ENCODE assay signal across 31 cellular contexts in genomic region chr2:47805850-47806249, GRCh38.
"Had no signal": no experiment of that assay in that cellular context is flagged by ENCODE, and none has a peak within 500 bp of the region (broad histone marks: within the 10 kb centered on the region; RNA-seq: fewer than 3 reads in every experiment).

No MANE protein-coding gene starts in this region.

- H3K4me3 Mint-ChIP-seq: activated CD8-positive, alpha-beta memory T cell treated with anti-CD3 and anti-CD28 coated beads, Interleukin-2, amount 10 ng/mL, durations not matched to agents 7 days and 5 days; activated CD8-positive, alpha-beta T cell treated with anti-CD3 and anti-CD28 coated beads, Interleukin-2, amount 10 ng/mL, durations not matched to agents 7 days and 5 days; activated naive CD4-positive, alpha-beta T cell treated with anti-CD3 and anti-CD28 coated beads, Interleukin-2, amount 50 U/mL, for 24 hours; activated naive CD8-positive, alpha-beta T cell treated with anti-CD3 and anti-CD28 coated beads, Interleukin-2, amount 50 U/mL, for 24 hours; nephron; stimulated activated memory B cell treated with anti-CD40 and anti-IgM and Interleukin-4, amounts not matched to agents 10 μg/mL and 1 μg/mL and 100 μg/mL, for 72 hours; T-helper 1 cell treated with Interleukin-12 subunit alpha and Interleukin-12 subunit beta and Interleukin-4 antibody, amounts not matched to agents 30 μg/mL and 1 μg/mL, for 36 hours had no signal

- H3K36me3 ChIP-seq: prostate gland had no signal

- DNase-seq: activated CD4-positive, alpha-beta T cell treated with anti-CD3 and anti-CD28 coated beads for 48 hours; activated CD8-positive, alpha-beta memory T cell treated with anti-CD3 and anti-CD28 coated beads, Interleukin-2, amount 10 ng/mL, durations not matched to agents 7 days and 5 days; activated CD8-positive, alpha-beta T cell treated with anti-CD3 and anti-CD28 coated beads, Interleukin-2, amount 10 ng/mL, durations not matched to agents 7 days and 5 days; activated gamma-delta T cell treated with Interleukin-2 at 50 U/mL for 16 hours; activated naive CD8-positive, alpha-beta T cell treated with anti-CD3 and anti-CD28 coated beads, Interleukin-2, amount 50 U/mL, for 24 hours; amygdala; central memory CD4-positive, alpha-beta T cell; effector CD8-positive, alpha-beta T cell; gastrocnemius medialis; islet precursor cell; left ventricle myocardium inferior; nucleus accumbens; pancreas; retina; sigmoid colon; SK-N-SH; small intestine; stimulated activated CD4-positive, alpha-beta T cell treated with anti-CD3 and anti-CD28 coated beads, Interleukin-1b, Interleukin-23, amount 100 ng/mL, for 48 hours; stimulated activated CD4-positive, alpha-beta T cell treated with anti-CD3 and anti-CD28 coated beads, Interleukin-4, amount 100 ng/mL, for 4 hours; stimulated activated CD8-positive, alpha-beta memory T cell treated with anti-CD3 and anti-CD28 coated beads, Interleukin-4, amount 100 ng/mL, for 48 hours; SW 1271; T-helper 9 cell; transverse colon; WERI-Rb-1 had no signal

- H3K27ac ChIP-seq: gastrocnemius medialis, hepatocyte, left ventricle myocardium inferior, pancreas, prostate gland, sigmoid colon, transverse colon, WERI-Rb-1 had no signal

- H3K4me1 Mint-ChIP-seq: activated CD8-positive, alpha-beta memory T cell treated with anti-CD3 and anti-CD28 coated beads, Interleukin-2, amount 10 ng/mL, durations not matched to agents 7 days and 5 days; nephron; stimulated activated memory B cell treated with anti-CD40 and anti-IgM and Interleukin-4, amounts not matched to agents 10 μg/mL and 1 μg/mL and 100 μg/mL, for 72 hours had no signal

- H3K4me3 ChIP-seq: gastrocnemius medialis, hepatocyte, left ventricle myocardium inferior, lung, pancreas, prostate gland, sigmoid colon, transverse colon had no signal

- H3K4me1 ChIP-seq: gastrocnemius medialis, pancreas, prostate gland, sigmoid colon, transverse colon had no signal

- H3K27ac Mint-ChIP-seq: activated CD8-positive, alpha-beta T cell treated with anti-CD3 and anti-CD28 coated beads, Interleukin-2, amount 10 ng/mL, durations not matched to agents 7 days and 5 days; stimulated activated memory B cell treated with anti-CD40 and anti-IgM and Interleukin-4, amounts not matched to agents 10 μg/mL and 1 μg/mL and 100 μg/mL, for 72 hours; T-helper 1 cell treated with Interleukin-12 subunit alpha and Interleukin-12 subunit beta and Interleukin-4 antibody, amounts not matched to agents 30 μg/mL and 1 μg/mL, for 36 hours had no signal

- H3K27me3 ChIP-seq: gastrocnemius medialis, hepatocyte, pancreas, sigmoid colon, transverse colon had no signal

- H3K27me3 Mint-ChIP-seq: activated CD8-positive, alpha-beta memory T cell treated with anti-CD3 and anti-CD28 coated beads, Interleukin-2, amount 10 ng/mL, durations not matched to agents 7 days and 5 days; activated naive CD4-positive, alpha-beta T cell treated with anti-CD3 and anti-CD28 coated beads, Interleukin-2, amount 50 U/mL, for 24 hours; activated naive CD8-positive, alpha-beta T cell treated with anti-CD3 and anti-CD28 coated beads, Interleukin-2, amount 50 U/mL, for 24 hours; stimulated activated memory B cell treated with anti-CD40 and anti-IgM and Interleukin-4, amounts not matched to agents 10 μg/mL and 1 μg/mL and 100 μg/mL, for 72 hours had no signal

- H3K9me3 ChIP-seq: pancreas, prostate gland, transverse colon had no signal
